Comparison of ENCODE assay signal across 16 cellular contexts in the genomic region with DNA sequence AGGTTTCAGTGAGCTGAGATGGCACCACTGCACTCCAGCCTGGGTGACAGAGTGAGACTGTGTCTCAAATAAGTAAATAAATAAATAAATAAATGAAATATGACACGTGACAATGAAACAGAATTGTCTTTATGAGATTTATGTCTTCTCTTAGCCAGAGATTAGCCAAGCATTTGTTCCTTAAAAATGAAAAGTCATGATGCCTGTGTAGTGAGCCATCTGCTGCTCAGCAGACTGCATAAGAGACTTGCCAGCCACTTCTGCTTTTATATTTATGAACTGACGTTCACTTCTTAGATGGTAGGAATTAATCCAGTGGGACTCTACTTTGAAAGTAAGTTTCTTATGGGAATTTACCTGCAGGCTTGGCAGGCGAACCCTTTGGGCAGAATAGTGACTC.
DNase-seq lines count a peak whose midpoint lies in the region; ATAC-seq, FAIRE-seq and TF ChIP-seq lines count a peak whose summit lies in the region.
"Had no signal": no experiment of that assay in that cellular context is flagged by ENCODE, and none has a peak within 500 bp of the region (broad histone marks: within the 10 kb centered on the region; RNA-seq: fewer than 3 reads in every experiment).

No MANE protein-coding gene starts in this region.

- DNase-seq in GM13976 (ENCODE audit: low spot score), result no peak
- peak; percentile 64 for DNase-seq in NB4 (ENCODE audit: low read depth)
- no peak for DNase-seq in K562 (ENCODE audit: extremely low read depth in 1 of 4, low spot score in 3 of 4)
- no peak for DNase-seq in osteoblast (ENCODE audit: insufficient read length, low spot score, missing footprints)
- no peak for DNase-seq in NCI-H510A treated with DMSO at 0.1 percent for 48 hours (lab: John Stamatoyannopoulos, UW)
- no peak for DNase-seq in trophoblast cell
- DNase-seq: CD4-positive, alpha-beta T cell; NCI-H510A had no signal

- no peak overlapping the region for H3K4ac ChIP-seq in trophoblast cell (ENCODE audit: low read depth, low read length)

- H3K9me1 ChIP-seq in K562 (ENCODE audit: control insufficient read depth, insufficient read depth, low read length), result no peaks in the 10 kb centered on the region

- no peaks in the 10 kb centered on the region for H3K9me3 ChIP-seq in K562 (replicated peaks; ENCODE audit: control insufficient read depth, insufficient read depth, low read depth, low read length)
- H3K9me3 ChIP-seq in osteoblast (ENCODE audit: low read depth, low read length), result no peaks in the 10 kb centered on the region
- H3K9me3 ChIP-seq in trophoblast cell (ENCODE audit: insufficient read depth, low read depth, low read length), result no peaks in the 10 kb centered on the region
- H3K9me3 ChIP-seq: SJSA1, suprapubic skin had no signal

- no peaks in the 10 kb centered on the region for H3K36me3 ChIP-seq in K562 (ENCODE audit: control insufficient read depth, insufficient read depth, low read length)
- no peaks in the 10 kb centered on the region for H3K36me3 ChIP-seq in osteoblast (ENCODE audit: insufficient read depth, low read length)
- no peaks in the 10 kb centered on the region for H3K36me3 ChIP-seq in trophoblast cell (ENCODE audit: control insufficient read depth in 1 of 2, insufficient read depth in 2 of 2, low read length in 2 of 2)
- H3K36me3 ChIP-seq: cardiac muscle cell, SJSA1, suprapubic skin had no signal

- no peak overlapping the region for H3K4me3 ChIP-seq in NB4 (ENCODE audit: low read depth, low read length)
- H3K4me3 ChIP-seq in K562, result no peak overlapping the region
- no peak overlapping the region for H3K4me3 ChIP-seq in osteoblast (ENCODE audit: insufficient read depth, low read length)
- no peak overlapping the region for H3K4me3 ChIP-seq in trophoblast cell (ENCODE audit: low read depth, low read length)
- H3K4me3 ChIP-seq: cardiac muscle cell, hepatocyte, SJSA1, suprapubic skin had no signal

- TF ChIP-seq POLR2A in NB4 (IDR thresholded peaks at IDR 0.05; ENCODE audit: extremely low read depth, insufficient read length) (no peak), K562 (conservative IDR thresholded peaks at IDR 0.05) (no peak)

- H3K79me2 ChIP-seq in K562 (ENCODE audit: control insufficient read depth, insufficient read depth, low read length) (no peaks in the 10 kb centered on the region), osteoblast (ENCODE audit: insufficient read depth, low read length) (no peaks in the 10 kb centered on the region), trophoblast cell (ENCODE audit: control insufficient read depth, insufficient read depth, low read length, poor library complexity) (no peaks in the 10 kb centered on the region)
- H3K79me2 ChIP-seq: hepatocyte had no signal

- H3K9ac ChIP-seq in K562 (ENCODE audit: insufficient read depth in 1 of 2, low read depth in 2 of 2, low read length in 2 of 2) (no peak overlapping the region), trophoblast cell (ENCODE audit: low read length) (no peak overlapping the region)

- H4K91ac ChIP-seq in trophoblast cell (ENCODE audit: low read depth, low read length), result no peak overlapping the region

- H3K27me3 ChIP-seq in K562 (ENCODE audit: control insufficient read depth in 2 of 2, insufficient read depth in 2 of 2, low read length in 2 of 2) (no peaks in the 10 kb centered on the region; a peak in 1 of 5 replicates), osteoblast (ENCODE audit: insufficient read depth, low read length) (no peaks in the 10 kb centered on the region), trophoblast cell (ENCODE audit: insufficient read depth, low read length) (no peaks in the 10 kb centered on the region)
- H3K27me3 ChIP-seq: cardiac muscle cell, hepatocyte, SJSA1, suprapubic skin had no signal

- TF ChIP-seq RAD21 in K562 (CRISPR knock-in tag; conservative IDR thresholded peaks at IDR 0.05 in 1 of 2, IDR thresholded peaks at IDR 0.05 in 1 of 2), result peak; percentile 38 to 58

- H4K8ac ChIP-seq in trophoblast cell (ENCODE audit: low read depth, low read length), result no peak overlapping the region

- FAIRE-seq in K562 (lab: Jason Lieb, UNC), result no peak
- FAIRE-seq: G401.6 had no signal

- no peak overlapping the region for H3K4me2 ChIP-seq in K562 (ENCODE audit: insufficient read depth, low read length)
- no peak overlapping the region for H3K4me2 ChIP-seq in osteoblast (ENCODE audit: insufficient read depth, low read length)
- H3K4me2 ChIP-seq in trophoblast cell (ENCODE audit: low read length), result no peak overlapping the region
- H3K4me2 ChIP-seq: hepatocyte had no signal

- TF ChIP-seq CTCF in GM13976 (IDR thresholded peaks at IDR 0.05; ENCODE audit: borderline replicate concordance, control extremely low read depth, extremely low read depth, insufficient read depth, missing control alignments), result peak; percentile 9
- no peak for TF ChIP-seq CTCF in NB4 (IDR thresholded peaks at IDR 0.05; ENCODE audit: low read depth, low read length)
- TF ChIP-seq CTCF in K562 (IDR thresholded peaks at IDR 0.05 in 2 of 3, conservative IDR thresholded peaks at IDR 0.05 in 1 of 3; ENCODE audit: insufficient read depth in 2 of 3, low read depth in 1 of 3, low read length in 3 of 3), result peak in 1 of 3 experiments; percentile 29; a peak in 1 of 6 replicates
- peak; percentile 19 for TF ChIP-seq CTCF in osteoblast (IDR thresholded peaks at IDR 0.05; ENCODE audit: extremely low read depth, low read depth, low read length)

- POLR2A ChIA-PET in K562 (lab: Yijun Ruan, JAX), result no interaction called here

- no peak overlapping the region for H4K12ac ChIP-seq in trophoblast cell (ENCODE audit: low read depth, low read length)

- no peak overlapping the region for H3K23ac ChIP-seq in trophoblast cell (ENCODE audit: low read length)

- H4K20me1 ChIP-seq in K562 (replicated peaks; ENCODE audit: control insufficient read depth, insufficient read depth, low read length) (no peaks in the 10 kb centered on the region), osteoblast (ENCODE audit: insufficient read depth, low read length) (no peaks in the 10 kb centered on the region)

- CTCF ChIA-PET in K562 (lab: Yijun Ruan, JAX; ENCODE audit: low intra/inter-chr PET ratio), result no interaction called here

- H2BK12ac ChIP-seq in trophoblast cell (ENCODE audit: low read length), result no peak overlapping the region

- no peak overlapping the region for H3K18ac ChIP-seq in trophoblast cell (ENCODE audit: low read length)

- H2BK5ac ChIP-seq in trophoblast cell (ENCODE audit: low read depth, low read length, poor library complexity), result no peak overlapping the region

- H3K4me1 ChIP-seq in K562 (replicated peaks in 1 of 2; ENCODE audit: control insufficient read depth in 2 of 2, insufficient read depth in 2 of 2, low read length in 2 of 2) (no peaks in the 10 kb centered on the region), osteoblast (ENCODE audit: insufficient read depth, low read length) (peaks cover 23% of the 10 kb centered on the region), trophoblast cell (ENCODE audit: control insufficient read depth in 1 of 2, insufficient read depth in 2 of 2, low read length in 2 of 2) (no peaks in the 10 kb centered on the region)

- H2AK5ac ChIP-seq in trophoblast cell (ENCODE audit: low read length), result no peak overlapping the region

- TF ChIP-seq EP300 in K562 (IDR thresholded peaks at IDR 0.05; ENCODE audit: low read length), result no peak

- no peak overlapping the region for H3K27ac ChIP-seq in K562 (ENCODE audit: extremely low read depth, low read depth, low read length)
- peak overlapping the region; percentile 87 for H3K27ac ChIP-seq in osteoblast (ENCODE audit: low read depth, low read length)
- H3K27ac ChIP-seq in trophoblast cell (ENCODE audit: low read depth, low read length), result no peak overlapping the region
- H3K27ac ChIP-seq: cardiac muscle cell, hepatocyte, suprapubic skin had no signal

- 0% methylated on average over 3 of the region's 3 CpGs for WGBS in K562 (ENCODE audit: insufficient coverage, low coverage, missing lambda C conversion rate)
- WGBS in trophoblast cell (ENCODE audit: extremely low coverage, insufficient coverage, insufficient read length), result no CpG with 5 or more reads among the region's 3 CpGs

- intact Hi-C loops in K562 (cut with micrococcal nuclease), result no loop called here

- no peak overlapping the region for H2BK120ac ChIP-seq in trophoblast cell (ENCODE audit: insufficient read depth, low read length, poor library complexity)

- ATAC-seq in K562 (peak; percentile 53; the same call in 1 of the 3 replicates), HG03025 (IDR thresholded peaks at IDR 0.05; ENCODE audit: low FRiP score, unreplicated experiment) (no peak)
- ATAC-seq: HCT116, left lobe of liver had no signal

- H2AFZ ChIP-seq in K562 (ENCODE audit: low read depth, low read length) (no peak overlapping the region), osteoblast (ENCODE audit: low read length) (no peak overlapping the region), trophoblast cell (ENCODE audit: insufficient read depth, low read length, poor library complexity) (no peak overlapping the region)
- H2AFZ ChIP-seq: hepatocyte had no signal

- in situ Hi-C loops in GM13976 (cut with MboI; ENCODE audit: low sequenced_read_pairs, unreplicated experiment), result no loop called here
- in situ Hi-C loops in K562 (cut with MboI), result no loop called here

- BruUV-seq in K562 (replicated peaks; lab: Mats Ljungman, UMichigan), result no TSS peak

- H3K79me1 ChIP-seq in trophoblast cell (ENCODE audit: low read length), result no peaks in the 10 kb centered on the region

- H3K14ac ChIP-seq in trophoblast cell (ENCODE audit: low read length), result no peak overlapping the region

TF ChIP-seq in K562, 482 proteins besides CTCF, POLR2A, EP300 and RAD21 (continues in another document):
- peak; percentile 68 for TF ChIP-seq NFE2 (IDR thresholded peaks at IDR 0.05; ENCODE audit: low read depth)
- TF ChIP-seq MAFG (tag; conservative IDR thresholded peaks at IDR 0.05), result peak; percentile 68
- no peak for TF ChIP-seq ZNF12 (CRISPR knock-in tag; IDR thresholded peaks at IDR 0.05)
- no peak for TF ChIP-seq KAT8 (IDR thresholded peaks at IDR 0.05; ENCODE audit: low read depth)
- TF ChIP-seq, protein P1, sequence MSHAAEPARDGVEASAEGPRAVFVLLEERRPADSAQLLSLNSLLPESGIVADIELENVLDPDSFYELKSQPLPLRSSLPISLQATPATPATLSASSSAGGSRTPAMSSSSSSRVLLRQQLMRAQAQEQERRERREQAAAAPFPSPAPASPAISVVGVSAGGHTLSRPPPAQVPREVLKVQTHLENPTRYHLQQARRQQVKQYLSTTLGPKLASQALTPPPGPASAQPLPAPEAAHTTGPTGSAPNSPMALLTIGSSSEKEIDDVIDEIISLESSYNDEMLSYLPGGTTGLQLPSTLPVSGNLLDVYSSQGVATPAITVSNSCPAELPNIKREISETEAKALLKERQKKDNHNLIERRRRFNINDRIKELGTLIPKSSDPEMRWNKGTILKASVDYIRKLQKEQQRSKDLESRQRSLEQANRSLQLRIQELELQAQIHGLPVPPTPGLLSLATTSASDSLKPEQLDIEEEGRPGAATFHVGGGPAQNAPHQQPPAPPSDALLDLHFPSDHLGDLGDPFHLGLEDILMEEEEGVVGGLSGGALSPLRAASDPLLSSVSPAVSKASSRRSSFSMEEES (CRISPR knock-in tag; IDR thresholded peaks at IDR 0.05), result peak; percentile 70
- TF ChIP-seq ATF1 (CRISPR knock-in tag; IDR thresholded peaks at IDR 0.05), result no peak
- TF ChIP-seq ATF1 (tag; IDR thresholded peaks at IDR 0.05), result no peak
- TF ChIP-seq SIX5 (IDR thresholded peaks at IDR 0.05; ENCODE audit: borderline replicate concordance in 1 of 2, insufficient read depth in 1 of 2, low read depth in 1 of 2, low read length in 2 of 2), result no peak
